Comparison of ENCODE assay signal across 8 cellular contexts in the genomic region with DNA sequence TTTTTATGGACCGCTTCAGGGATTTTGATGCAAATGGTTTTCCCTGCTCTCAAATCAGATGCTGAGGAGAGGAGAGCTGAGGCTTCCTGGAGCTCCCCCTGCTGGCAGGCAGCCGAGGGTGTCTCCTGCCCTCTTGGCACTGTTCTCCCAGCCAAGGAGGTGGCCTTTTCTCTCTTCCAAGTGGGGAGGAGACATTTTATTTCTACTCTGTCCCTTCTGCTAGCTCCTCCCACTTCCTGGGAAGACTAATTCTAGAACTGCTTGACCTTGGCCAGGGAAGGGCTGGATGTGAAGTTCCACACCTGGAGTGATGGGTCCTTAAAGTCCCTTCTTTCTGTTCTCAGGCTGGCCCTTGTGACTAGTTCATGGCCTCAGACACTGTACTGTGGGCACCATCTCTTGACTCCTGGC. TPM values are rescaled to one million over a fixed set of nuclear protein-coding genes. Genes with fewer than 3 reads are reported as not detected.
DNase-seq lines count a peak whose midpoint lies in the region; ATAC-seq and TF ChIP-seq lines count a peak whose summit lies in the region.

No MANE protein-coding gene starts in this region.

- H3K27me3 Mint-ChIP-seq in activated naive CD8-positive, alpha-beta T cell treated with anti-CD3 and anti-CD28 coated beads for 36 hours: no peaks in the 10 kb centered on the region

- DNase-seq in DMS53 treated with DMSO at 0.1 percent for 48 hours (lab: John Stamatoyannopoulos, UW; ENCODE audit: unreplicated experiment) (peak; percentile 43), KG1 (lab: John Stamatoyannopoulos, UW) (peak; percentile 10), SKM-1 (lab: John Stamatoyannopoulos, UW; ENCODE audit: unreplicated experiment) (peak; percentile 52), Right ventricle myocardium inferior (ENCODE audit: missing footprints) (peak; percentile 89), pons (ENCODE audit: low spot score) (peak; percentile 85), tibial artery (peak; percentile 86 to 97)
- DNase-seq in activated naive CD8-positive, alpha-beta T cell treated with anti-CD3 and anti-CD28 coated beads for 36 hours: peak; percentile 70

- H3K9me3 ChIP-seq in tibial artery: no peaks in the 10 kb centered on the region

- intact Hi-C loops in Right ventricle myocardium inferior (cut with DNase I): loop anchor here (1.0 kb wide), 1 partner anchor 26 kb away; no protein-coding TSS in a partner anchor
- intact Hi-C loops in tibial artery (cut with DNase I; ENCODE audit: low total_unique reads): loop anchor here (5.0 to 10.0 kb wide), 2 partner anchors 192 to 344 kb away; no protein-coding TSS in a partner anchor

- peak overlapping the region; percentile 91 to 99 for H3K27ac ChIP-seq in tibial artery

- H3K4me1 ChIP-seq in tibial artery: peaks cover 18 to 97% (median 89%) of the 10 kb centered on the region in 4 donors

- no peak overlapping the region for H3K4me3 ChIP-seq in tibial artery

- H3K36me3 ChIP-seq in tibial artery: peaks cover 0 to 10% (median 0%) of the 10 kb centered on the region in 3 donors

- ATAC-seq in Right ventricle myocardium inferior (peak; percentile 24), GM18520 (IDR thresholded peaks at IDR 0.05; ENCODE audit: unreplicated experiment) (no peak)

- H3K9me3 Mint-ChIP-seq in activated naive CD8-positive, alpha-beta T cell treated with anti-CD3 and anti-CD28 coated beads for 36 hours: no peaks in the 10 kb centered on the region

- peaks cover 20% of the 10 kb centered on the region for H3K36me3 Mint-ChIP-seq in activated naive CD8-positive, alpha-beta T cell treated with anti-CD3 and anti-CD28 coated beads for 36 hours

- no peak overlapping the region for H3K27ac Mint-ChIP-seq in activated naive CD8-positive, alpha-beta T cell treated with anti-CD3 and anti-CD28 coated beads for 36 hours

- H3K4me3 Mint-ChIP-seq in activated naive CD8-positive, alpha-beta T cell treated with anti-CD3 and anti-CD28 coated beads for 36 hours: peak overlapping the region; percentile 48

- peaks cover 38% of the 10 kb centered on the region for H3K4me1 Mint-ChIP-seq in activated naive CD8-positive, alpha-beta T cell treated with anti-CD3 and anti-CD28 coated beads for 36 hours

- no peaks in the 10 kb centered on the region for H3K27me3 ChIP-seq in tibial artery

- TF ChIP-seq CTCF in tibial artery (IDR thresholded peaks at IDR 0.05): peak; percentile 73 to 82

RNA-seq across cellular contexts. Expression of gene PTPA, which starts 31.8 kb away (rescaled TPM):
- 100 to 1,000 TPM; 101 to 104 TPM for total RNA-seq in activated naive CD8-positive, alpha-beta T cell treated with anti-CD3 and anti-CD28 coated beads for 36 hours
- total RNA-seq in Right ventricle myocardium inferior: 194 TPM

RNA-seq across cellular contexts. Expression of gene CRAT, which starts 32.4 kb away (rescaled TPM):
- total RNA-seq in activated naive CD8-positive, alpha-beta T cell treated with anti-CD3 and anti-CD28 coated beads for 36 hours: 1 to 10 TPM; 7.3 to 7.9 TPM
- total RNA-seq in Right ventricle myocardium inferior: 85.5 TPM

RNA-seq across cellular contexts. Expression of gene IER5L, which starts 35.0 kb away (rescaled TPM):
- total RNA-seq in activated naive CD8-positive, alpha-beta T cell treated with anti-CD3 and anti-CD28 coated beads for 36 hours: 1 to 10 TPM; 1.1 to 1.2 TPM
- 4.6 TPM for total RNA-seq in Right ventricle myocardium inferior

Comparison
In these comparisons a context has a peak if more than half of its experiments do, and no peak if none do; other contexts are left out.
1. DNase-seq: peak in every context shown above with its lines; median percentile 92 in tibial artery; 89 in Right ventricle myocardium inferior; 85 in pons; 70 in activated naive CD8-positive, alpha-beta T cell treated with anti-CD3 and anti-CD28 coated beads for 36 hours; 52 in SKM-1; 43 in DMS53 treated with DMSO at 0.1 percent for 48 hours; 10 in KG1.